ENCODE assay signal across 18 cellular contexts in genomic region chr18:78130232-78131195, GRCh38.
DNase-seq lines count a peak whose midpoint lies in the region; ATAC-seq, FAIRE-seq and TF ChIP-seq lines count a peak whose summit lies in the region.
"Had no signal": no experiment of that assay in that cellular context is flagged by ENCODE, and none has a peak within 500 bp of the region (broad histone marks: within the 10 kb centered on the region; RNA-seq: fewer than 3 reads in every experiment).

No MANE protein-coding gene starts in this region.

- no peak overlapping the region for H3K9ac ChIP-seq in BLaER1 treated with 17β-estradiol and CSF1 and Interleukin-3, amounts not matched to agents 10 nM and 100 nM

- peak; percentile 40 for FAIRE-seq in bronchial epithelial cell (lab: Jason Lieb, UNC)
- FAIRE-seq: D721Med, GM12892, GM18507, K562 had no signal

- peaks cover 18% of the 10 kb centered on the region for H3K9me3 Mint-ChIP-seq in stimulated activated effector memory CD8-positive, alpha-beta T cell treated with anti-CD3 and anti-CD28 coated beads, Interleukin-12 subunit alpha, Interleukin-12 subunit beta, amount 100 ng/mL, for 72 hours

- no peaks in the 10 kb centered on the region for H3K27me3 ChIP-seq in BLaER1 treated with 17β-estradiol and CSF1 and Interleukin-3, amounts not matched to agents 10 nM and 100 nM
- H3K27me3 ChIP-seq in bronchial epithelial cell (ENCODE audit: control insufficient read depth, insufficient read depth, low read length) (no peaks in the 10 kb centered on the region), upper lobe of right lung (no peaks in the 10 kb centered on the region)

- intact Hi-C loops in upper lobe of right lung (cut with DNase I): no loop called here

- H3K27ac Mint-ChIP-seq in stimulated activated effector memory CD8-positive, alpha-beta T cell treated with anti-CD3 and anti-CD28 coated beads, Interleukin-12 subunit alpha, Interleukin-12 subunit beta, amount 100 ng/mL, for 72 hours: no peak overlapping the region
- H3K27ac Mint-ChIP-seq: B cell; CD4-positive, alpha-beta T cell had no signal

- H3K27ac ChIP-seq in BLaER1 treated with 17β-estradiol and CSF1 and Interleukin-3, amounts not matched to agents 10 nM and 100 nM: no peak overlapping the region
- no peak overlapping the region for H3K27ac ChIP-seq in upper lobe of right lung
- H3K27ac ChIP-seq: C4-2B had no signal

- no peaks in the 10 kb centered on the region for H3K4me1 Mint-ChIP-seq in stimulated activated effector memory CD8-positive, alpha-beta T cell treated with anti-CD3 and anti-CD28 coated beads, Interleukin-12 subunit alpha, Interleukin-12 subunit beta, amount 100 ng/mL, for 72 hours
- H3K4me1 Mint-ChIP-seq: B cell had no signal

- peak; percentile 11 for ATAC-seq in stimulated activated effector memory CD8-positive, alpha-beta T cell treated with anti-CD3 and anti-CD28 coated beads, Interleukin-12 subunit alpha, Interleukin-12 subunit beta, amount 100 ng/mL, for 72 hours
- ATAC-seq in HG02970 (IDR thresholded peaks at IDR 0.05; ENCODE audit: low FRiP score, unreplicated experiment): no peak
- no peak for ATAC-seq in upper lobe of right lung
- ATAC-seq: K562 had no signal

- DNase-seq in bronchial epithelial cell (ENCODE audit: low read depth) (no peak), foreskin melanocyte (peak; percentile 22), retina (no peak), upper lobe of right lung (no peak)
- DNase-seq in stimulated activated effector memory CD8-positive, alpha-beta T cell treated with anti-CD3 and anti-CD28 coated beads, Interleukin-12 subunit alpha, Interleukin-12 subunit beta, amount 100 ng/mL, for 72 hours (ENCODE audit: low spot score in 2 of 2): no peak
- DNase-seq: Caco-2; CD4-positive, alpha-beta T cell; GDM1; GOT3; H9 had no signal

- no peaks in the 10 kb centered on the region for H3K36me3 Mint-ChIP-seq in stimulated activated effector memory CD8-positive, alpha-beta T cell treated with anti-CD3 and anti-CD28 coated beads, Interleukin-12 subunit alpha, Interleukin-12 subunit beta, amount 100 ng/mL, for 72 hours

- H3K4me2 ChIP-seq in BLaER1 treated with 17β-estradiol and CSF1 and Interleukin-3, amounts not matched to agents 10 nM and 100 nM: peak overlapping the region; percentile 37 to 77 (median 69); a peak in 20 of 22 replicates

- TF ChIP-seq CTCF in bronchial epithelial cell (IDR thresholded peaks at IDR 0.05; ENCODE audit: insufficient read depth, low read length, severe bottlenecking): no peak
- TF ChIP-seq CTCF in upper lobe of right lung (IDR thresholded peaks at IDR 0.05): no peak

- H3K4me3 Mint-ChIP-seq in stimulated activated effector memory CD8-positive, alpha-beta T cell treated with anti-CD3 and anti-CD28 coated beads, Interleukin-12 subunit alpha, Interleukin-12 subunit beta, amount 100 ng/mL, for 72 hours: no peak overlapping the region
- H3K4me3 Mint-ChIP-seq: B cell; CD4-positive, alpha-beta T cell; H9 had no signal

- no peak overlapping the region for H3K4me3 ChIP-seq in BLaER1 treated with 17β-estradiol and CSF1 and Interleukin-3, amounts not matched to agents 10 nM and 100 nM
- H3K4me3 ChIP-seq in bronchial epithelial cell (ENCODE audit: low read depth, low read length): no peak overlapping the region
- no peak overlapping the region for H3K4me3 ChIP-seq in upper lobe of right lung
- H3K4me3 ChIP-seq: K562 had no signal

- peaks cover 8 to 19% (median 15%) of the 10 kb centered on the region in 10 experiments; a peak in 17 of 20 replicates for H3K4me1 ChIP-seq in BLaER1 treated with 17β-estradiol and CSF1 and Interleukin-3, amounts not matched to agents 10 nM and 100 nM
- H3K4me1 ChIP-seq in upper lobe of right lung: no peaks in the 10 kb centered on the region
- H3K4me1 ChIP-seq: Caco-2 had no signal

- no peaks in the 10 kb centered on the region for H4K20me1 ChIP-seq in BLaER1 treated with 17β-estradiol and CSF1 and Interleukin-3, amounts not matched to agents 10 nM and 100 nM

- 0 out of 22 replicates have a peak, but pooled peaks cover 0 to 2% (median 0%) of the 10 kb centered on the region in 11 experiments for H3K9me3 ChIP-seq in BLaER1 treated with 17β-estradiol and CSF1 and Interleukin-3, amounts not matched to agents 10 nM and 100 nM (replicated peaks in 1 of 11)
- H3K9me3 ChIP-seq in upper lobe of right lung: no peaks in the 10 kb centered on the region
- H3K9me3 ChIP-seq: Caco-2 had no signal

- no peaks in the 10 kb centered on the region for H3K36me3 ChIP-seq in BLaER1 treated with 17β-estradiol and CSF1 and Interleukin-3, amounts not matched to agents 10 nM and 100 nM
- H3K36me3 ChIP-seq in bronchial epithelial cell (ENCODE audit: control insufficient read depth, insufficient read depth, low read length): no peaks in the 10 kb centered on the region
- H3K36me3 ChIP-seq in upper lobe of right lung: no peaks in the 10 kb centered on the region
